8 cellular contexts compared by ENCODE assay signal in genomic region chr3:57557088-57557537, GRCh38. TPM values are rescaled to one million over a fixed set of nuclear protein-coding genes. Genes with fewer than 3 reads are reported as not detected.
DNase-seq lines count a peak whose midpoint lies in the region; TF ChIP-seq lines count a peak whose summit lies in the region.

No MANE protein-coding gene starts in this region.

- H3K27ac Mint-ChIP-seq in Caco-2 (ENCODE audit: unreplicated experiment) (peak overlapping the region; percentile 89), immature natural killer cell (peak overlapping the region; percentile 96 to 100 (median 98))

- H3K27me3 ChIP-seq in Caco-2 (replicated peaks; ENCODE audit: control insufficient read depth, insufficient read depth, low read length) (no peaks in the 10 kb centered on the region), SJCRH30 (no peaks in the 10 kb centered on the region)

- H3K36me3 Mint-ChIP-seq in Caco-2 (ENCODE audit: insufficient read depth, unreplicated experiment) (peaks cover 39% of the 10 kb centered on the region), immature natural killer cell (peaks cover 0 to 8% (median 7%) of the 10 kb centered on the region in 3 donors)

- H3K36me3 ChIP-seq in Caco-2 (ENCODE audit: control insufficient read depth, insufficient read depth, low read length) (no peaks in the 10 kb centered on the region), SJCRH30 (peaks cover 12% of the 10 kb centered on the region; the same call in 1 of the 2 replicates)

- H3K27me3 Mint-ChIP-seq in Caco-2 (ENCODE audit: insufficient read depth, unreplicated experiment), result no peaks in the 10 kb centered on the region
- peaks cover 4 to 11% (median 10%) of the 10 kb centered on the region in 3 donors for H3K27me3 Mint-ChIP-seq in immature natural killer cell (ENCODE audit: low read depth in 3 of 3)

- H3K4me3 Mint-ChIP-seq in Caco-2 (ENCODE audit: unreplicated experiment), result peak overlapping the region; percentile 66
- peak overlapping the region; percentile 87 to 98 (median 91) for H3K4me3 Mint-ChIP-seq in immature natural killer cell

- H3K9me3 ChIP-seq in Caco-2 (no peaks in the 10 kb centered on the region), SJCRH30 (replicated peaks) (no peaks in the 10 kb centered on the region)

- no TSS peak for BruUV-seq in Caco-2 (replicated peaks; lab: Mats Ljungman, UMichigan)

- intact Hi-C loops in Caco-2 (cut with micrococcal nuclease; ENCODE audit: unreplicated experiment), result loop anchor here (1.0 to 5.0 kb wide), 2 partner anchors 105 to 160 kb away; no protein-coding TSS in a partner anchor

- H3K4me1 ChIP-seq in Caco-2 (peaks cover 4% of the 10 kb centered on the region; the same call in 1 of the 2 replicates), SJCRH30 (no peaks in the 10 kb centered on the region)

- H3K9me3 Mint-ChIP-seq in Caco-2 (ENCODE audit: unreplicated experiment) (no peaks in the 10 kb centered on the region), immature natural killer cell (no peaks in the 10 kb centered on the region)

- CTCF ChIA-PET in Caco-2 (lab: Charles Lee), result interaction anchor here (2.9 kb wide), 1 partner anchor 160 kb away, joined by 16 read pairs; no protein-coding TSS in a partner anchor

- POLR2A ChIA-PET in Caco-2 (lab: Charles Lee), result interaction anchor here (1.4 to 3.0 kb wide), 2 partner anchors 40 to 57 kb away, joined by 3 to 11 read pairs; partner anchors contain the start of gene ARF4

- TF ChIP-seq CTCF in Caco-2 (IDR thresholded peaks at IDR 0.05; ENCODE audit: insufficient read depth in 1 of 2, low read depth in 1 of 2, low read length in 1 of 2, severe bottlenecking in 1 of 2, unreplicated experiment in 1 of 2), result no peak

- H3K27ac ChIP-seq in SJCRH30, result no peak overlapping the region; the same call in 1 of the 2 replicates

- H3K4me1 Mint-ChIP-seq in Caco-2 (ENCODE audit: low read depth, unreplicated experiment), result no peaks in the 10 kb centered on the region
- peaks cover 46 to 62% of the 10 kb centered on the region in 2 donors for H3K4me1 Mint-ChIP-seq in immature natural killer cell

- DNase-seq in Caco-2 (peak; percentile 25 to 42), HCEC 1CT (peak; percentile 45), SJCRH30 (peak; percentile 5 to 10), amniotic epithelial cell (ENCODE audit: low read depth) (peak; percentile 62), immature natural killer cell (peak; percentile 49 to 53 (median 51)), DMS114 treated with DMSO at 0.1 percent for 48 hours (lab: John Stamatoyannopoulos, UW; ENCODE audit: unreplicated experiment) (no peak), GOT3 (lab: John Stamatoyannopoulos, UW) (no peak)
- DNase-seq in stimulated activated CD4-positive, alpha-beta T cell treated with anti-CD3 and anti-CD28 coated beads, Interleukin-4, amount 100 ng/mL, for 1 hour, result peak; percentile 13

- peak overlapping the region; percentile 71 for H3K4me3 ChIP-seq in Caco-2 (ENCODE audit: low read depth, low read length)
- H3K4me3 ChIP-seq in SJCRH30, result peak overlapping the region; percentile 97

RNA-seq across cellular contexts. Expression of gene PDE12, which starts 1.0 kb away (rescaled TPM):
- total RNA-seq in Caco-2 (2022), result 22.1 and 23.2 TPM in 2 replicates
- total RNA-seq in SJCRH30 (2014; rRNA removed; shearing (Covaris generic)), result 14.4 and 16.2 TPM in 2 replicates
- 10 to 100 TPM in 2 of 3 donors, 1 to 10 TPM in 1; 7.4 to 21.3 (median 15.3) TPM for polyA plus RNA-seq in immature natural killer cell

RNA-seq across cellular contexts. Expression of gene DNAH12, which starts 13.0 kb away (rescaled TPM):
- total RNA-seq in Caco-2 (2022), result 0.45 and 1.5 TPM in 2 replicates
- total RNA-seq in SJCRH30 (2014; rRNA removed; shearing (Covaris generic)), result 1.3 and 1.4 TPM in 2 replicates
- not detected for polyA plus RNA-seq in immature natural killer cell

RNA-seq across cellular contexts. Expression of gene ARF4, which starts 40.0 kb away (rescaled TPM):
- 194 and 204 TPM in 2 replicates for total RNA-seq in Caco-2 (2022)
- 179 and 180 TPM in 2 replicates for total RNA-seq in SJCRH30 (2014; rRNA removed; shearing (Covaris generic))
- polyA plus RNA-seq in immature natural killer cell, result 100 to 1,000 TPM; 136 to 221 (median 158) TPM

Comparison
In these comparisons a context has a peak if more than half of its experiments do, and no peak if none do; other contexts are left out.
1. DNase-seq: peak in Caco-2 (2 of 2), HCEC 1CT (single experiment), SJCRH30 (2 of 2), amniotic epithelial cell (single experiment), immature natural killer cell (3 of 3) and stimulated activated CD4-positive, alpha-beta T cell treated with anti-CD3 and anti-CD28 coated beads, Interleukin-4, amount 100 ng/mL, for 1 hour (single experiment); none in DMS114 treated with DMSO at 0.1 percent for 48 hours (single experiment) and GOT3 (single experiment).